36 cellular contexts compared by ENCODE assay signal in the genomic region with DNA sequence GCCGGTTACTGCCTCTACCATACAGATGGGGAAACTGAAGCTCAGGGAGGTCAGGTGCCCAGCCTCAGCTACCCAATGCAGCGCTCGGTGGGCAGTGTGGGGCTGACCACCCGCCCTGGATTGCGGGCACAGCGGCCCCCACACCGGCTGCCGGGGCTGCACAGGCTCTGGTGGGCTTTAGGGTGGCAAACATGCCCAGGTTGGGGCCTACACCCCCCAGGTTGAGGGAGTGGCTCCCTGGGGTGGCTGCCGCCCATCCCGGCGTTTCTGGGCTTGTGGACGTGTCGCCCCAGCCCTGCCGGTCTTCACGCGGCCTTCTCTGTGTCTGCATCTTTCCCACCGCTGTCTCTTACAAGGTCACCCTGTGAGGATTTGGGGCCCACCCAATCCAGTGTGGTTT. TPM values are rescaled to one million over a fixed set of nuclear protein-coding genes. Genes with fewer than 3 reads are reported as not detected.
"Had no signal": no experiment of that assay in that cellular context is flagged by ENCODE, and none has a peak within 500 bp of the region (broad histone marks: within the 10 kb centered on the region; RNA-seq: fewer than 3 reads in every experiment).

No MANE protein-coding gene starts in this region.

- H3K4me3 ChIP-seq: MG63 had no signal

- H3K36me3 ChIP-seq: MG63 had no signal

- H3K9me3 ChIP-seq: MG63 had no signal

- DNase-seq: Karpas-422, Kasumi-1, MG63, MM.1S, MV-4-11, NCI-H1048, NCI-H1092, NCI-H1092 treated with DMSO at 0.1 percent for 48 hours, NCI-H1105, NCI-H1105 treated with DMSO at 0.1 percent for 48 hours, NCI-H1417, NCI-H1417 treated with DMSO at 0.1 percent for 48 hours, NCI-H1436, NCI-H1436 treated with DMSO at 0.1 percent for 48 hours, NCI-H146, NCI-H1694, NCI-H1694 treated with DMSO at 0.1 percent for 48 hours, NCI-H187, NCI-H187 treated with DMSO at 0.1 percent for 48 hours, NCI-H1930, NCI-H2029, NCI-H2029 treated with DMSO at 0.1 percent for 48 hours, NCI-H2081, NCI-H2081 treated with DMSO at 0.1 percent for 48 hours, NCI-H2107, NCI-H2171, NCI-H2171 treated with DMSO at 0.1 percent for 48 hours, NCI-H2227 treated with DMSO at 0.1 percent for 48 hours, NCI-H226, NCI-H345, NCI-H446, NCI-H446 treated with DMSO at 0.1 percent for 48 hours, NCI-H510A, NCI-H510A treated with DMSO at 0.1 percent for 48 hours had no signal

RNA-seq across cellular contexts. Expression of a gene that starts 40.9 kb away (rescaled TPM):
- total RNA-seq: M059J, MCF 10A had no signal

RNA-seq across cellular contexts. Expression of a gene that starts 50.1 kb away (rescaled TPM):
- total RNA-seq: M059J, MCF 10A had no signal
